Comparison of ENCODE assay signal across 9 cellular contexts in genomic region chr7:150787321-150788281, GRCh38. TPM values are rescaled to one million over a fixed set of nuclear protein-coding genes. Genes with fewer than 3 reads are reported as not detected.
A peak's percentile ranks its signal among the peaks of the same experiment; 100 is the strongest.
DNase-seq lines count a peak whose midpoint lies in the region; ATAC-seq and TF ChIP-seq lines count a peak whose summit lies in the region.
"Had no signal": no experiment of that assay in that cellular context is flagged by ENCODE, and none has a peak within 500 bp of the region (broad histone marks: within the 10 kb centered on the region; RNA-seq: fewer than 3 reads in every experiment).

No MANE protein-coding gene starts in this region.

- H3K79me2 ChIP-seq in OCI-LY7 (ENCODE audit: insufficient read depth, low read depth, low read length) = no peaks in the 10 kb centered on the region

- no peaks in the 10 kb centered on the region for H3K9me2 ChIP-seq in OCI-LY7 (ENCODE audit: insufficient read depth, low read length)

- no peaks in the 10 kb centered on the region for H3K4me1 ChIP-seq in naive thymus-derived CD4-positive, alpha-beta T cell (ENCODE audit: control insufficient read depth in 2 of 2, insufficient read depth in 2 of 2, low read length in 2 of 2)
- H3K4me1 ChIP-seq in OCI-LY7 (ENCODE audit: insufficient read depth, low read length, poor library complexity, severe bottlenecking) = no peaks in the 10 kb centered on the region

- TF ChIP-seq CTCF in brain (conservative IDR thresholded peaks at IDR 0.05) = peak in 1 of 2 experiments; percentile 9
- no peak for TF ChIP-seq CTCF in OCI-LY7 (conservative IDR thresholded peaks at IDR 0.05; ENCODE audit: low read length)

- POLR2A ChIA-PET in naive thymus-derived CD4-positive, alpha-beta T cell (lab: Charles Lee) = interaction anchor here (1.1 kb wide), 1 partner anchor 339 kb away, joined by 3 read pairs; no protein-coding TSS in a partner anchor
- POLR2A ChIA-PET in OCI-LY7 (lab: Charles Lee) = interaction anchor here (0.6 to 1.0 kb wide), 2 partner anchors 342 to 379 kb away, joined by 3 read pairs; no protein-coding TSS in a partner anchor

- peak overlapping the region in 4 of 5 experiments; percentile 18 to 85 (median 80) for H3K27ac Mint-ChIP-seq in brain
- H3K27ac Mint-ChIP-seq in naive thymus-derived CD4-positive, alpha-beta T cell = no peak overlapping the region

- H3K36me3 ChIP-seq in naive thymus-derived CD4-positive, alpha-beta T cell (ENCODE audit: control insufficient read depth in 2 of 3, insufficient read depth in 3 of 3, low read length in 3 of 3) = no peaks in the 10 kb centered on the region
- H3K36me3 ChIP-seq in OCI-LY7 (ENCODE audit: insufficient read depth, low read length) = no peaks in the 10 kb centered on the region

- CTCF ChIA-PET in naive thymus-derived CD4-positive, alpha-beta T cell (lab: Charles Lee) = interaction anchor here (0.6 to 1.2 kb wide), 2 partner anchors 9 to 502 kb away, joined by 3 to 4 read pairs; no protein-coding TSS in a partner anchor
- CTCF ChIA-PET in OCI-LY7 (lab: Charles Lee; ENCODE audit: unreplicated experiment) = no interaction called here

- H3K27me3 ChIP-seq in naive thymus-derived CD4-positive, alpha-beta T cell (ENCODE audit: control insufficient read depth in 2 of 2, insufficient read depth in 2 of 2, low read length in 2 of 2) = no peaks in the 10 kb centered on the region

- ATAC-seq in naive thymus-derived CD4-positive, alpha-beta T cell = peak; percentile 78

- BruUV-seq in OCI-LY7 (replicated peaks; lab: Mats Ljungman, UMichigan) = no TSS peak

- H3K4me2 ChIP-seq in OCI-LY7 (ENCODE audit: low read length) = no peak overlapping the region

- no peaks in the 10 kb centered on the region for H3K36me3 Mint-ChIP-seq in brain
- H3K36me3 Mint-ChIP-seq in naive thymus-derived CD4-positive, alpha-beta T cell = no peaks in the 10 kb centered on the region

- H3K4me3 ChIP-seq in naive thymus-derived CD4-positive, alpha-beta T cell (ENCODE audit: low read length) = no peak overlapping the region
- H3K4me3 ChIP-seq in OCI-LY7 (ENCODE audit: low read depth, low read length, poor library complexity, severe bottlenecking) = no peak overlapping the region

- no peaks in the 10 kb centered on the region for H3K9me3 Mint-ChIP-seq in brain
- no peaks in the 10 kb centered on the region for H3K9me3 Mint-ChIP-seq in naive thymus-derived CD4-positive, alpha-beta T cell

- H3K4me1 Mint-ChIP-seq in brain = peaks cover 35% of the 10 kb centered on the region
- peaks cover 0 to 12% (median 0%) of the 10 kb centered on the region in 7 donors for H3K4me1 Mint-ChIP-seq in naive thymus-derived CD4-positive, alpha-beta T cell

- H3K27ac ChIP-seq in naive thymus-derived CD4-positive, alpha-beta T cell (ENCODE audit: low read depth, low read length) = no peak overlapping the region
- no peak overlapping the region for H3K27ac ChIP-seq in OCI-LY7 (ENCODE audit: low read depth, low read length, poor library complexity, severe bottlenecking)

- no peak overlapping the region for H3K4me3 Mint-ChIP-seq in brain
- no peak overlapping the region for H3K4me3 Mint-ChIP-seq in naive thymus-derived CD4-positive, alpha-beta T cell

- no peaks in the 10 kb centered on the region for H4K20me1 ChIP-seq in OCI-LY7 (ENCODE audit: insufficient read depth, low read length)

- DNase-seq in COLO668 (lab: John Stamatoyannopoulos, UW; ENCODE audit: unreplicated experiment) (peak; percentile 59), Kasumi-1 (lab: John Stamatoyannopoulos, UW) (peak; percentile 91 to 92), cerebellum (ENCODE audit: low spot score) (no peak), OCI-LY7 (ENCODE audit: low spot score) (no peak), T-helper 2 cell (no peak)
- DNase-seq in naive thymus-derived CD4-positive, alpha-beta T cell = no peak
- no peak for DNase-seq in activated naive CD4-positive, alpha-beta T cell (lab: John Stamatoyannopoulos, UW)
- DNase-seq: NCI-H2081 treated with DMSO at 0.1 percent for 48 hours had no signal

- intact Hi-C loops in naive thymus-derived CD4-positive, alpha-beta T cell (cut with micrococcal nuclease) = no loop called here
- intact Hi-C loops in OCI-LY7 (cut with micrococcal nuclease; ENCODE audit: unreplicated experiment) = no loop called here

- H3K27me3 Mint-ChIP-seq in brain = peaks cover 19% of the 10 kb centered on the region
- H3K27me3 Mint-ChIP-seq in naive thymus-derived CD4-positive, alpha-beta T cell = peaks cover 0 to 18% (median 6%) of the 10 kb centered on the region in 5 donors

- no peaks in the 10 kb centered on the region for H3K9me3 ChIP-seq in naive thymus-derived CD4-positive, alpha-beta T cell (ENCODE audit: control insufficient read depth in 2 of 3, low read length in 3 of 3)
- no peaks in the 10 kb centered on the region for H3K9me3 ChIP-seq in OCI-LY7 (ENCODE audit: low read length)

- no peak overlapping the region for H2AFZ ChIP-seq in OCI-LY7 (ENCODE audit: low read length)

RNA-seq across cellular contexts. Expression of gene TMEM176B, which starts 12.6 kb away (rescaled TPM):
- polyA plus RNA-seq in brain (ENCODE audit: insufficient read depth, low read depth, low replicate concordance) = 20.1 TPM
- total RNA-seq in naive thymus-derived CD4-positive, alpha-beta T cell = 1 to 10 TPM in 3 of 5 experiments, not detected in 2; 2.0 to 7.1 (median 2.8) TPM
- polyA plus RNA-seq in naive thymus-derived CD4-positive, alpha-beta T cell = under 1 TPM in 1 of 2 donors, not detected in 1; 0.53 TPM
- total RNA-seq in cerebellum = 4.3 TPM
- 0.09 TPM in 1 of 2 replicates, not detected in the other for total RNA-seq in OCI-LY7 (2014; rRNA removed; shearing (Covaris generic))
- total RNA-seq in OCI-LY7 (2022) = 0.37 TPM in 1 of 2 replicates, not detected in the other

RNA-seq across cellular contexts. Expression of gene TMEM176A, which starts 13.0 kb away (rescaled TPM):
- polyA plus RNA-seq in brain (ENCODE audit: insufficient read depth, low read depth, low replicate concordance) = 19.5 TPM
- 1 to 10 TPM in 3 of 5 experiments, not detected in 2; 1.3 to 4.4 (median 1.8) TPM for total RNA-seq in naive thymus-derived CD4-positive, alpha-beta T cell
- under 1 TPM; 0.35 to 0.38 TPM for polyA plus RNA-seq in naive thymus-derived CD4-positive, alpha-beta T cell
- total RNA-seq in cerebellum = 1.5 TPM
- total RNA-seq in OCI-LY7 (2014; rRNA removed; shearing (Covaris generic)) = not detected in 2 replicates
- total RNA-seq in OCI-LY7 (2022) = not detected in 2 replicates

RNA-seq across cellular contexts. Expression of gene GIMAP5, which starts 50.4 kb away (rescaled TPM):
- 8.7 TPM for polyA plus RNA-seq in brain (ENCODE audit: insufficient read depth, low read depth, low replicate concordance)
- total RNA-seq in naive thymus-derived CD4-positive, alpha-beta T cell = 100 to 1,000 TPM in 3 of 5 experiments, 10 to 100 TPM in 2; 58.1 to 422 (median 214) TPM
- polyA plus RNA-seq in naive thymus-derived CD4-positive, alpha-beta T cell = 100 to 1,000 TPM; 570 to 819 TPM
- 3.8 TPM for total RNA-seq in cerebellum
- total RNA-seq in OCI-LY7 (2014; rRNA removed; shearing (Covaris generic)) = not detected in 2 replicates
- total RNA-seq in OCI-LY7 (2022) = not detected in 2 replicates

Comparison
In these comparisons a context has a peak if more than half of its experiments do, and no peak if none do; other contexts are left out.
1. DNase-seq: peak in COLO668 (single experiment) and Kasumi-1 (2 of 2); none in naive thymus-derived CD4-positive, alpha-beta T cell (0 of 9), cerebellum (single experiment), OCI-LY7 (single experiment), activated naive CD4-positive, alpha-beta T cell (0 of 4) and T-helper 2 cell (0 of 5).
2. H3K27ac Mint-ChIP-seq: peak in brain (4 of 5); none in naive thymus-derived CD4-positive, alpha-beta T cell (0 of 9).
3. RNA of gene GIMAP5, which starts 50.4 kb away (total RNA-seq): 58.1 to 422 TPM in naive thymus-derived CD4-positive, alpha-beta T cell; 3.8 TPM in cerebellum (single experiment) and not detected in OCI-LY7; every median in the first group is over 10 times any median in the second.